22 cellular contexts compared by ENCODE assay signal in genomic region chr12:132224484-132224883, GRCh38.
DNase-seq lines count a peak whose midpoint lies in the region; ATAC-seq, FAIRE-seq and TF ChIP-seq lines count a peak whose summit lies in the region.
"Had no signal": no experiment of that assay in that cellular context is flagged by ENCODE, and none has a peak within 500 bp of the region (broad histone marks: within the 10 kb centered on the region; RNA-seq: fewer than 3 reads in every experiment).

No MANE protein-coding gene starts in this region.

- dilution Hi-C loops in IMR-90 (cut with HindIII; ENCODE audit: low sequenced_read_pairs, unreplicated experiment) = no loop called here

- H2AK5ac ChIP-seq in IMR-90 (ENCODE audit: low read depth, low read length) = no peak overlapping the region

- H3K79me1 ChIP-seq in IMR-90 (ENCODE audit: low read depth in 1 of 2, low read length in 2 of 2) = no peaks in the 10 kb centered on the region

- H3K9me3 ChIP-seq in right atrium auricular region (no peaks in the 10 kb centered on the region), IMR-90 (ENCODE audit: control insufficient read depth, insufficient read depth, low read length) (peaks cover 7% of the 10 kb centered on the region), kidney (ENCODE audit: control insufficient read depth in 1 of 2, low read length in 2 of 2) (no peaks in the 10 kb centered on the region)
- H3K9me3 ChIP-seq: HAP-1 had no signal

- H2BK15ac ChIP-seq in IMR-90 (ENCODE audit: low read depth, low read length) = no peak overlapping the region

- intact Hi-C loops in left ventricle myocardium superior (cut with micrococcal nuclease) = no loop called here
- intact Hi-C loops in IMR-90 (cut with micrococcal nuclease) = no loop called here
- intact Hi-C loops in kidney (cut with DNase I) = no loop called here

- no peak overlapping the region for H2BK120ac ChIP-seq in IMR-90 (ENCODE audit: low read depth, low read length)

- H3K27me3 Mint-ChIP-seq in stimulated activated memory B cell treated with anti-CD40 and anti-IgM and Interleukin-4, amounts not matched to agents 10 μg/mL and 1 μg/mL and 100 μg/mL, for 72 hours = peaks cover 18% of the 10 kb centered on the region

- 95% methylated on average over 2 of the region's 2 CpGs; no CpG with 5 or more reads in 1 of the 2 experiments for whole genome bisulfite sequencing in IMR-90 (ENCODE audit: extremely low coverage in 2 of 2, insufficient read length in 1 of 2), 2 experiments

- TF ChIP-seq CTCF in right atrium auricular region (IDR thresholded peaks at IDR 0.05) (no peak), IMR-90 (conservative IDR thresholded peaks at IDR 0.05; ENCODE audit: low read depth, low read length) (no peak), kidney (IDR thresholded peaks at IDR 0.05; ENCODE audit: borderline replicate concordance, extremely low read depth, insufficient read depth) (no peak)

- H4K8ac ChIP-seq in IMR-90 (ENCODE audit: low read depth in 2 of 2, low read length in 2 of 2) = no peak overlapping the region

- H3K4ac ChIP-seq in IMR-90 (ENCODE audit: low read depth, low read length) = no peak overlapping the region

- H3K56ac ChIP-seq in IMR-90 (ENCODE audit: extremely low read depth, insufficient read depth, low read length) = no peak overlapping the region

- H3K4me3 ChIP-seq in right atrium auricular region (no peak overlapping the region), IMR-90 (ENCODE audit: insufficient read depth, low read depth, low read length) (no peak overlapping the region), kidney (ENCODE audit: low read length in 2 of 2) (no peak overlapping the region)
- H3K4me3 ChIP-seq: GM12878, GM23248, HAP-1 had no signal

- no peak overlapping the region for H2AK9ac ChIP-seq in IMR-90 (replicated peaks; ENCODE audit: low read depth, low read length, poor library complexity)

- no peak overlapping the region for H4K91ac ChIP-seq in IMR-90 (ENCODE audit: insufficient read depth, low read depth, low read length)

- H3K27ac ChIP-seq in right atrium auricular region = no peak overlapping the region
- no peak overlapping the region for H3K27ac ChIP-seq in IMR-90 (ENCODE audit: insufficient read depth, low read length)
- no peak overlapping the region for H3K27ac ChIP-seq in kidney (ENCODE audit: low read depth in 2 of 2, low read length in 2 of 2)
- H3K27ac ChIP-seq: GM23248 had no signal

- H2BK5ac ChIP-seq in IMR-90 (ENCODE audit: low read depth, low read length, poor library complexity, severe bottlenecking) = peak overlapping the region; percentile 84

- in situ Hi-C loops in IMR-90 (cut with MboI; ENCODE audit: low sequenced_read_pairs) = no loop called here

- H3K14ac ChIP-seq in IMR-90 (replicated peaks; ENCODE audit: low read depth, low read length) = no peak overlapping the region

- no peaks in the 10 kb centered on the region for H3K4me1 ChIP-seq in right atrium auricular region
- H3K4me1 ChIP-seq in IMR-90 (ENCODE audit: control insufficient read depth, insufficient read depth, low read length) = no peaks in the 10 kb centered on the region; the same call in 1 of the 2 replicates
- H3K4me1 ChIP-seq in kidney (ENCODE audit: control insufficient read depth in 1 of 2, insufficient read depth in 1 of 2, low read depth in 1 of 2, low read length in 2 of 2) = peaks cover 0 to 3% of the 10 kb centered on the region in 2 donors
- H3K4me1 ChIP-seq: HAP-1 had no signal

- H3K4me1 Mint-ChIP-seq in stimulated activated memory B cell treated with anti-CD40 and anti-IgM and Interleukin-4, amounts not matched to agents 10 μg/mL and 1 μg/mL and 100 μg/mL, for 72 hours = peaks cover 10% of the 10 kb centered on the region

- peak overlapping the region; percentile 43 for H2AFZ ChIP-seq in IMR-90 (replicated peaks; ENCODE audit: low read length, poor library complexity)
- H2AFZ ChIP-seq: GM23248 had no signal

- CTCF ChIA-PET in IMR-90 (lab: Yijun Ruan, JAX) = no interaction called here

- no peaks in the 10 kb centered on the region for H3K27me3 ChIP-seq in right atrium auricular region
- H3K27me3 ChIP-seq in IMR-90 (ENCODE audit: control insufficient read depth, insufficient read depth, low read length) = peaks cover 5% of the 10 kb centered on the region; the same call in 1 of the 2 replicates

- BruUV-seq in IMR-90 (replicated peaks; lab: Mats Ljungman, UMichigan) = no TSS peak

- H4K5ac ChIP-seq in IMR-90 (ENCODE audit: low read depth, low read length) = no peak overlapping the region

- no peak for TF ChIP-seq POLR2A in IMR-90 (IDR thresholded peaks at IDR 0.05; ENCODE audit: low read depth, low read length)

- peaks cover 5% of the 10 kb centered on the region for H3K36me3 Mint-ChIP-seq in stimulated activated memory B cell treated with anti-CD40 and anti-IgM and Interleukin-4, amounts not matched to agents 10 μg/mL and 1 μg/mL and 100 μg/mL, for 72 hours
- H3K36me3 Mint-ChIP-seq: CD4-positive, CD25-positive, alpha-beta regulatory T cell; CD8-positive, alpha-beta memory T cell; IgD-negative memory B cell had no signal

- no peak overlapping the region for H3K23ac ChIP-seq in IMR-90 (ENCODE audit: low read depth, low read length)

- no peaks in the 10 kb centered on the region for H3K9me3 Mint-ChIP-seq in stimulated activated memory B cell treated with anti-CD40 and anti-IgM and Interleukin-4, amounts not matched to agents 10 μg/mL and 1 μg/mL and 100 μg/mL, for 72 hours
- H3K9me3 Mint-ChIP-seq: CD4-positive, CD25-positive, alpha-beta regulatory T cell; CD8-positive, alpha-beta memory T cell had no signal

- H3K36me3 ChIP-seq in right atrium auricular region (no peaks in the 10 kb centered on the region), IMR-90 (ENCODE audit: control insufficient read depth, insufficient read depth, low read length) (no peaks in the 10 kb centered on the region), kidney (ENCODE audit: control insufficient read depth in 1 of 2, insufficient read depth in 2 of 2, low read length in 2 of 2) (no peaks in the 10 kb centered on the region)
- H3K36me3 ChIP-seq: HAP-1 had no signal

- TF ChIP-seq RAD21 in IMR-90 (IDR thresholded peaks at IDR 0.05; ENCODE audit: low read length) = no peak

- H3K27ac Mint-ChIP-seq in stimulated activated memory B cell treated with anti-CD40 and anti-IgM and Interleukin-4, amounts not matched to agents 10 μg/mL and 1 μg/mL and 100 μg/mL, for 72 hours = no peak overlapping the region
- H3K27ac Mint-ChIP-seq: B cell; CD4-positive, CD25-positive, alpha-beta regulatory T cell; CD8-positive, alpha-beta memory T cell; IgD-negative memory B cell had no signal

- H3K9ac ChIP-seq in IMR-90 (ENCODE audit: low read depth, low read length) = no peak overlapping the region
- H3K9ac ChIP-seq in kidney (ENCODE audit: low read length in 2 of 2) = no peak overlapping the region
- H3K9ac ChIP-seq: GM23248 had no signal

- DNase-seq in left ventricle myocardium superior = peak; percentile 1
- no peak for DNase-seq in right atrium auricular region (ENCODE audit: low spot score)
- no peak for DNase-seq in IMR-90
- peak; percentile 9 for DNase-seq in kidney
- DNase-seq in activated effector memory CD4-positive, alpha-beta T cell treated with anti-CD3 and anti-CD28 coated beads, Interleukin-2, amount 50 U/mL, for 16 hours = no peak
- DNase-seq: C1 segment of cervical spinal cord; CD4-positive, CD25-positive, alpha-beta regulatory T cell; CD8-positive, alpha-beta memory T cell; COR-L47; DMS 273 treated with DMSO at 0.1 percent for 48 hours; DMS53; DND-41; EL; GM23248 had no signal

- no peaks in the 10 kb centered on the region for H4K20me1 ChIP-seq in IMR-90 (ENCODE audit: insufficient read depth, low read length)

- no peak overlapping the region for H3K4me3 Mint-ChIP-seq in stimulated activated memory B cell treated with anti-CD40 and anti-IgM and Interleukin-4, amounts not matched to agents 10 μg/mL and 1 μg/mL and 100 μg/mL, for 72 hours
- H3K4me3 Mint-ChIP-seq: B cell; CD4-positive, CD25-positive, alpha-beta regulatory T cell; CD8-positive, alpha-beta memory T cell; IgD-negative memory B cell had no signal

- no peak overlapping the region for H2BK20ac ChIP-seq in IMR-90 (ENCODE audit: low read depth, low read length)

- H3K9me1 ChIP-seq in IMR-90 (ENCODE audit: insufficient read depth, low read length) = no peaks in the 10 kb centered on the region

- no peak for FAIRE-seq in kidney (lab: Jason Lieb, UNC)
- FAIRE-seq: GM12878, GM19239, HTR-8/SVneo had no signal

- no peak overlapping the region for H3K4me2 ChIP-seq in IMR-90 (ENCODE audit: low read depth, low read length)

- ATAC-seq in left ventricle myocardium superior = no peak
- no peak for ATAC-seq in IMR-90 (ENCODE audit: low read depth)
- ATAC-seq in stimulated activated memory B cell treated with anti-CD40 and anti-IgM and Interleukin-4, amounts not matched to agents 10 μg/mL and 1 μg/mL and 100 μg/mL, for 72 hours = peak; percentile 56
- ATAC-seq in HG02840 (IDR thresholded peaks at IDR 0.05; ENCODE audit: low FRiP score, unreplicated experiment) = no peak
- ATAC-seq: GM12878 had no signal

- POLR2A ChIA-PET in IMR-90 (lab: Charles Lee; ENCODE audit: unreplicated experiment) = no interaction called here

- no peak overlapping the region for H3K18ac ChIP-seq in IMR-90 (ENCODE audit: low read depth, low read length)

TF ChIP-seq in IMR-90, 13 proteins besides CTCF, POLR2A, EP300 and RAD21:
- no peak for TF ChIP-seq MAFK (IDR thresholded peaks at IDR 0.05; ENCODE audit: low read depth, low read length)
- TF ChIP-seq BHLHE40 (IDR thresholded peaks at IDR 0.05; ENCODE audit: low read depth, low read length) = no peak
- no peak for TF ChIP-seq ELK1 (IDR thresholded peaks at IDR 0.05; ENCODE audit: borderline replicate concordance, low read depth, low read length)
- no peak for TF ChIP-seq RFX5 (IDR thresholded peaks at IDR 0.05; ENCODE audit: low read depth, low read length)
- TF ChIP-seq CHD1 (IDR thresholded peaks at IDR 0.05; ENCODE audit: low read depth, low read length) = no peak
- no peak for TF ChIP-seq MXI1 (IDR thresholded peaks at IDR 0.05; ENCODE audit: borderline replicate concordance, low read depth, low read length)

Comparison
In these comparisons a context has a peak if more than half of its experiments do, and no peak if none do; other contexts are left out.
1. DNase-seq: peak in left ventricle myocardium superior (single experiment) and kidney (single experiment); none in right atrium auricular region (single experiment), IMR-90 (single experiment) and activated effector memory CD4-positive, alpha-beta T cell treated with anti-CD3 and anti-CD28 coated beads, Interleukin-2, amount 50 U/mL, for 16 hours (single experiment).